8 cellular contexts compared by ENCODE assay signal in genomic region chr4:185201983-185202962, GRCh38. TPM values are rescaled to one million over a fixed set of nuclear protein-coding genes. Genes with fewer than 3 reads are reported as not detected.
DNase-seq lines count a peak whose midpoint lies in the region; ATAC-seq and TF ChIP-seq lines count a peak whose summit lies in the region.

No MANE protein-coding gene starts in this region.

- H3K9me3 ChIP-seq in spleen, result no peaks in the 10 kb centered on the region

- no peaks in the 10 kb centered on the region for H3K27me3 ChIP-seq in spleen (replicated peaks in 1 of 7)

- peaks cover 0 to 15% (median 0%) of the 10 kb centered on the region in 6 donors for H3K36me3 ChIP-seq in spleen

- peak overlapping the region in 5 of 8 donors; percentile 56 to 91 (median 73) for H3K4me3 ChIP-seq in spleen

- peak overlapping the region; percentile 92 to 99 (median 96) for H3K27ac ChIP-seq in spleen

- no peak for ATAC-seq in GM21367 (IDR thresholded peaks at IDR 0.05; ENCODE audit: unreplicated experiment)

- no peak for TF ChIP-seq POLR2A in spleen (IDR thresholded peaks at IDR 0.05)

- intact Hi-C loops in spleen (cut with DNase I; ENCODE audit: low total_unique reads), result loop anchor here (5.0 kb wide), 1 partner anchor 190 kb away; no protein-coding TSS in a partner anchor

- peak; percentile 9 to 14 for DNase-seq in AML-193 (lab: John Stamatoyannopoulos, UW)
- peak in 70 of 76 experiments; percentile 2 to 88 (median 60) for DNase-seq in HUDEP-2 (lab: John Stamatoyannopoulos, UW; ENCODE audit: unreplicated experiment in 76 of 76)
- DNase-seq in activated CD4-positive, alpha-beta T cell treated with anti-CD3 and anti-CD28 coated beads, Interleukin-2, amount 50 U/mL, for 1 hour, result peak; percentile 26
- DNase-seq in fibroblast of gingiva (ENCODE audit: low read depth), result peak; percentile 26
- no peak for DNase-seq in spleen
- no peak for DNase-seq in NCI-H1694 treated with DMSO at 0.1 percent for 48 hours (lab: John Stamatoyannopoulos, UW)
- DNase-seq in NOMO-1 treated with DMSO at 0.1 percent for 48 hours (lab: John Stamatoyannopoulos, UW; ENCODE audit: unreplicated experiment), result no peak

- TF ChIP-seq CTCF in spleen (IDR thresholded peaks at IDR 0.05 in 8 of 11, conservative IDR thresholded peaks at IDR 0.05 in 3 of 11), result no peak

- peaks cover 8 to 52% (median 45%) of the 10 kb centered on the region in 6 donors for H3K4me1 ChIP-seq in spleen

- WGBS in spleen, 5 donors, result 43 to 64% (median 52%) methylated on average over 16 of the region's 16 CpGs

RNA-seq across cellular contexts. Expression of gene CFAP97, which starts 1.5 kb away (rescaled TPM):
- total RNA-seq in spleen, result 10 to 100 TPM; 34.0 to 48.6 (median 40.6) TPM
- polyA plus RNA-seq in spleen, result 10 to 100 TPM in 1 of 3 donors, 1 to 10 TPM in 2; 4.8 to 12.4 (median 8.0) TPM

RNA-seq across cellular contexts. Expression of gene SNX25, which starts 7.1 kb away (rescaled TPM):
- 10 to 100 TPM; 24.3 to 49.6 (median 36.7) TPM for total RNA-seq in spleen
- 10 to 100 TPM in 2 of 3 donors, 1 to 10 TPM in 1; 9.6 to 16.0 (median 14.1) TPM for polyA plus RNA-seq in spleen

RNA-seq across cellular contexts. Expression of gene SLC25A4, which starts 59.2 kb away (rescaled TPM):
- 10 to 100 TPM in 6 of 7 donors, 1 to 10 TPM in 1; 8.5 to 17.2 (median 12.7) TPM for total RNA-seq in spleen
- 10 to 100 TPM in 1 of 3 donors, 1 to 10 TPM in 2; 6.2 to 11.5 (median 7.9) TPM for polyA plus RNA-seq in spleen

Comparison
In these comparisons a context has a peak if more than half of its experiments do, and no peak if none do; other contexts are left out.
1. DNase-seq: peak in AML-193 (2 of 2), HUDEP-2 (70 of 76), activated CD4-positive, alpha-beta T cell treated with anti-CD3 and anti-CD28 coated beads, Interleukin-2, amount 50 U/mL, for 1 hour (single experiment) and fibroblast of gingiva (single experiment); none in spleen (single experiment), NCI-H1694 treated with DMSO at 0.1 percent for 48 hours (single experiment) and NOMO-1 treated with DMSO at 0.1 percent for 48 hours (single experiment).